Comparison of ENCODE assay signal across 8 cellular contexts in the genomic region with DNA sequence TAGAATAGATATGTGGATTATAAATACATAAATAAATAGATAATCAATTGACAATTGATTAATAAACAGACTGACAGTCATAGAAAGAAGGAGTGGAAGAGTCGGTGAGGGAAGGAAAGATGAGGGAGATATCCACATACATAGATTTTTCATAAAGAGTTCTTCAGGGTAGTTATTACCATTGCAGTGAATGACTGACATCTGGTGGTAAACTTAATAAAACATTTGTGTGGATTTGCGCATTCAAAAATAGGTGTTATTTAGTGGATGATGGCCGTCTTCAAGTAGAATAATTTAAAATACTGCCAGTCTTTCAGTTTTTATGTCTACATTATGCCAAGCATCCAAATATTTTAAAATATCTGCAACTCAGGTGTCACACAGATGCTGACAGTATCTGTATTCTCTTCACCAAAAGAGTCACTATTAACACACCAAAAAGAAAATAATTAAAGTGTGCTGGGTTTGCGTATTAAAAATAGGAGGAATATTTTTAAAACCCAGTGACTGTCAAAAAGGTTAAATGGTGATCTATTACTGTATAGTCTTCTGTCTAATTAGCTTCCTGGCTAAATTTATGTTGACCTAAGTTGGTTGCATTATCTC.
A peak's percentile ranks its signal among the peaks of the same experiment; 100 is the strongest.
DNase-seq lines count a peak whose midpoint lies in the region; ATAC-seq and TF ChIP-seq lines count a peak whose summit lies in the region.

No MANE protein-coding gene starts in this region.

- no peak for ATAC-seq in HG02798 (IDR thresholded peaks at IDR 0.05; ENCODE audit: poor library complexity, unreplicated experiment)

- H3K4me3 ChIP-seq in AG10803 (ENCODE audit: low read length): no peak overlapping the region
- no peak overlapping the region for H3K4me3 ChIP-seq in dorsolateral prefrontal cortex
- H3K4me3 ChIP-seq in parathyroid adenoma (ENCODE audit: low read depth, low read length): no peak overlapping the region

- no peak overlapping the region for H3K27ac ChIP-seq in dorsolateral prefrontal cortex
- no peak overlapping the region for H3K27ac ChIP-seq in parathyroid adenoma

- no peak overlapping the region for H3K4me2 ChIP-seq in parathyroid adenoma (ENCODE audit: low read length)

- no peaks in the 10 kb centered on the region for H3K79me2 ChIP-seq in parathyroid adenoma

- H3K4me1 ChIP-seq in parathyroid adenoma: no peaks in the 10 kb centered on the region

- TF ChIP-seq CTCF in AG10803 (conservative IDR thresholded peaks at IDR 0.05; ENCODE audit: low read length) (peak; percentile 68), dorsolateral prefrontal cortex (IDR thresholded peaks at IDR 0.05 in 54 of 56, conservative IDR thresholded peaks at IDR 0.05 in 2 of 56; ENCODE audit: low read depth in 1 of 56, partially characterized antibody in 56 of 56) (peak; percentile 22 to 86 (median 59)), parathyroid adenoma (IDR thresholded peaks at IDR 0.05) (peak; percentile 52)

- intact Hi-C loops in dorsolateral prefrontal cortex (cut with DNase I): loop anchor here in 1 of 2 donors (5.0 kb wide), 1 partner anchor 459 kb away; no protein-coding TSS in a partner anchor

- peak; percentile 49 for DNase-seq in AG10803 (ENCODE audit: low read depth)
- DNase-seq in H4 (ENCODE audit: low spot score): peak; percentile 50
- DNase-seq in NCI-H69 (lab: John Stamatoyannopoulos, UW): peak; percentile 76
- DNase-seq in dorsolateral prefrontal cortex: no peak
- DNase-seq in iPS-NIHi7 (ENCODE audit: extremely low spot score): no peak
- no peak for DNase-seq in NK-92 treated with Interleukin-12 subunit alpha and Interleukin-12 subunit beta, amount 100 ng/mL, for 24 hours (lab: John Stamatoyannopoulos, UW)

- no peak overlapping the region for H3K9ac ChIP-seq in parathyroid adenoma

- H3K27me3 ChIP-seq in dorsolateral prefrontal cortex (no peaks in the 10 kb centered on the region), parathyroid adenoma (ENCODE audit: control insufficient read depth, insufficient read depth, low read length) (no peaks in the 10 kb centered on the region)

- H3K9me3 ChIP-seq in parathyroid adenoma (ENCODE audit: control insufficient read depth, low read length): no peaks in the 10 kb centered on the region

- no peaks in the 10 kb centered on the region for H3K36me3 ChIP-seq in parathyroid adenoma (ENCODE audit: control insufficient read depth, insufficient read depth, low read length)

- H2AFZ ChIP-seq in parathyroid adenoma: no peak overlapping the region

Comparison
In these comparisons a context has a peak if more than half of its experiments do, and no peak if none do; other contexts are left out.
1. DNase-seq: peak in AG10803 (single experiment), H4 (single experiment) and NCI-H69 (single experiment); none in dorsolateral prefrontal cortex (0 of 10), iPS-NIHi7 (single experiment) and NK-92 treated with Interleukin-12 subunit alpha and Interleukin-12 subunit beta, amount 100 ng/mL, for 24 hours (single experiment).
2. Peak in every context shown above with its lines, with median percentiles within 50 percentile points of each other: CTCF ChIP-seq.